Comparison of ENCODE assay signal across 8 cellular contexts in genomic region chr6:16761469-16762264, GRCh38. TPM values are rescaled to one million over a fixed set of nuclear protein-coding genes. Genes with fewer than 3 reads are reported as not detected.
DNase-seq lines count a peak whose midpoint lies in the region; ATAC-seq and TF ChIP-seq lines count a peak whose summit lies in the region.

No MANE protein-coding gene starts in this region.

- CTCF ChIA-PET in BJ (lab: Yijun Ruan, JAX) = interaction anchor here (0.7 to 6.2 kb wide), 22 partner anchors 19 to 429 kb away, joined by 3 to 92 read pairs (median 4); no protein-coding TSS in a partner anchor

- ATAC-seq in GM19025 (IDR thresholded peaks at IDR 0.05; ENCODE audit: low read depth, unreplicated experiment) (peak; percentile 36), HG03196 (IDR thresholded peaks at IDR 0.05; ENCODE audit: unreplicated experiment) (peak; percentile 40)

- H3K36me3 ChIP-seq in BJ (ENCODE audit: control insufficient read depth, insufficient read depth, low read length) (no peaks in the 10 kb centered on the region), muscle layer of colon (ENCODE audit: insufficient read depth, low read length) (no peaks in the 10 kb centered on the region)

- peak overlapping the region; percentile 97 for H3K9ac ChIP-seq in muscle layer of colon (ENCODE audit: low read length)

- H3K4me3 ChIP-seq in BJ (ENCODE audit: low read depth, low read length) (peak overlapping the region; percentile 88), muscle layer of colon (ENCODE audit: low read depth in 1 of 2, low read length in 2 of 2) (peak overlapping the region; percentile 86 to 98)

- H3K27me3 ChIP-seq in BJ (ENCODE audit: control insufficient read depth, insufficient read depth, low read length) (no peaks in the 10 kb centered on the region), muscle layer of colon (ENCODE audit: control insufficient read depth in 1 of 2, insufficient read depth in 2 of 2, low read length in 2 of 2) (no peaks in the 10 kb centered on the region)

- POLR2A ChIA-PET in BJ (lab: Charles Lee) = interaction anchor here (0.5 to 0.7 kb wide), 2 partner anchors 163 to 272 kb away, joined by 3 to 4 read pairs; no protein-coding TSS in a partner anchor

- no peak for TF ChIP-seq POLR2A in erythroblast (IDR thresholded peaks at IDR 0.05; ENCODE audit: low read length)

- peak overlapping the region; percentile 96 for H3K27ac ChIP-seq in muscle layer of colon (ENCODE audit: low read depth, low read length)

- TF ChIP-seq CTCF in BJ (IDR thresholded peaks at IDR 0.05; ENCODE audit: insufficient read depth, low read depth, low read length) = no peak

- H3K4me1 ChIP-seq in muscle layer of colon (ENCODE audit: insufficient read depth, low read length) = peaks cover 35% of the 10 kb centered on the region

- DNase-seq in BJ (ENCODE audit: low read depth) (no peak), NOMO-1 treated with dmso at 0.1 percent for 144 hours (lab: John Stamatoyannopoulos, UW; ENCODE audit: unreplicated experiment) (peak; percentile 87), activated T-cell treated with anti-CD3 and anti-CD28 coated beads for 48 hours (ENCODE audit: low read depth) (peak; percentile 72), erythroblast (lab: John Stamatoyannopoulos, UW) (peak; percentile 61 to 68)
- DNase-seq in stimulated activated CD8-positive, alpha-beta memory T cell treated with anti-CD3 and anti-CD28 coated beads, Interleukin-7, amount 100 ng/mL, for 1 hour (ENCODE audit: low read depth in 2 of 2) = peak; percentile 55 to 62

- H3K9me3 ChIP-seq in muscle layer of colon (ENCODE audit: low read length) = no peaks in the 10 kb centered on the region

RNA-seq across cellular contexts. Expression of gene ATXN1, which starts 0.4 kb away (rescaled TPM):
- polyA plus RNA-seq in BJ (2011; rRNA removed) = 25.2 and 60.2 TPM in 2 replicates
- polyA minus RNA-seq in BJ (2011; rRNA and poly(A)+ RNA removed) = 57.5 and 62.3 TPM in 2 replicates
